8 cellular contexts compared by ENCODE assay signal in the genomic region with DNA sequence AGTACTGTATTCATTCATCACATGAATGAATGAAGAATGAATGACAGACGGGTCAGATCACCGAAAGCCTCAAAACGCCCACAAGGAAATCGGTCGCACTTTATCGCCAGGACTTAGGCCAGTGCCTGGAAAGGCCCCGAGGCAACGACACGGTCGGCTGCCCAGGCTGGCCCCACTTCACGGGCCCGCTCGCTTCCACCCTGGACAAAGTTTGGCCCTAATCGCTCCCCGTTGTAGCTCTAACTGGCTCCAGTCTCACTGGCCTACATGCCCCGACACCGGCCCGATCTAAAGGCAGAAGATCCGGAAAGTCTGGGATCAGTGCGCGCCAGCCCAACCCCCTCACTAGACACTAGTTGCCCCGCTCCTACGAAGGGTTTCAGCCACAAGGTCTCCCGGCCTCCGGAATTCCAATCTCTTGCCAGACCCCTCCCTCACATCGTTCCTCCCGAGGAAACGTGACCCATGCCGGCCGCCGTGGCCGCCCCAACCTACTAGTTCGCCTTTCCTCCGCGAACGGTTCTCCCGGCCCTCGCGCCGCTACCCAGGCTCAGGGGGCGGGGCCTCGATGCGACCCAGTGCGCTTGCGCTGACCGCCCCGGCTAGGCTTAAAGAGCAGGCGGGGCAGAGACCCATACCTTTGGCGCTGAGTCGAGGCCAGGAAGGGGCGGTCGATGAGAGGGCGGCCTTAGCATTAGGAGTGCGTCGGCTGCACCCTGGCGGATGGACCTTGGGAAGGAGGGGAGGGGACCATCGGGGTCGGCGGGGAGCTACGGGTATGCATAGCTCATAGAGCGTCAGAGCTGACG. TPM values are rescaled to one million over a fixed set of nuclear protein-coding genes. Genes with fewer than 3 reads are reported as not detected.
DNase-seq lines count a peak whose midpoint lies in the region; FAIRE-seq and TF ChIP-seq lines count a peak whose summit lies in the region.

TSS of gene GSS (minus strand) at position 575 of the 809 bp plus-strand sequence. CDS start 3,954 bp downstream, outside the sequence.
TSS of gene MYH7B (plus strand) at position 637 of the 809 bp plus-strand sequence. CDS start 22,138 bp downstream, outside the sequence.

- H3K4me3 Mint-ChIP-seq in H9 (peak within 1 kb of the TSS; percentile 94 to 98), nephron progenitor cell (peak within 1 kb of the TSS; percentile 97)
- peak within 1 kb of the TSS; percentile 97 for H3K4me3 Mint-ChIP-seq in stimulated activated naive CD8-positive, alpha-beta T cell treated with anti-CD3 and anti-CD28 coated beads, Interleukin-15, Interleukin-2, amounts not matched to agents 100 ng/mL and 50 ng/mL, for 24 hours

- no peaks in the 10 kb centered on the region; the same call in none of the 2 replicates for H3K27me3 Mint-ChIP-seq in H9 (ENCODE audit: low read depth)
- H3K27me3 Mint-ChIP-seq in nephron progenitor cell (ENCODE audit: low read depth, poor library complexity) = peaks cover 10% of the 10 kb centered on the region
- no peaks in the 10 kb centered on the region for H3K27me3 Mint-ChIP-seq in stimulated activated naive CD8-positive, alpha-beta T cell treated with anti-CD3 and anti-CD28 coated beads, Interleukin-15, Interleukin-2, amounts not matched to agents 100 ng/mL and 50 ng/mL, for 24 hours

- FAIRE-seq in G401.6 (lab: Jason Lieb, UNC) = peak; percentile 97

- peak; percentile 58; the same call in 2 of the 3 replicates for TF ChIP-seq CTCF in H9 (conservative IDR thresholded peaks at IDR 0.05)
- TF ChIP-seq CTCF in nephron progenitor cell (IDR thresholded peaks at IDR 0.05) = no peak

- no peak within 1 kb of the TSS for H3K56ac ChIP-seq in H9 (ENCODE audit: insufficient read length, low read depth, low read length)

- H3K14ac ChIP-seq in H9 (ENCODE audit: insufficient read depth, low read length) = peak within 1 kb of the TSS; percentile 43; the same call in 1 of the 2 replicates

- H3K9ac ChIP-seq in H9 (ENCODE audit: extremely low read depth, insufficient read length, low read length) = peak within 1 kb of the TSS; percentile 31

- no peak within 1 kb of the TSS for H3K23ac ChIP-seq in H9 (ENCODE audit: insufficient read length, low read depth, low read length)

- H2BK20ac ChIP-seq in H9 (ENCODE audit: low read depth, low read length, poor library complexity, severe bottlenecking) = no peak within 1 kb of the TSS

- H3K18ac ChIP-seq in H9 (ENCODE audit: insufficient read length, low read depth, low read length) = peak within 1 kb of the TSS; percentile 14

- H3K4me2 ChIP-seq in H9 (ENCODE audit: insufficient read depth, insufficient read length, low read length) = peak within 1 kb of the TSS; percentile 50

- H3K23me2 ChIP-seq in H9 (ENCODE audit: insufficient read length, low read depth, low read length, poor library complexity, severe bottlenecking) = peaks cover 5% of the 10 kb centered on the region

- no CpG with 5 or more reads among the region's 62 CpGs for WGBS in H9 (ENCODE audit: extremely low coverage, insufficient read length, low lambda C conversion rate)

- H2BK5ac ChIP-seq in H9 (ENCODE audit: insufficient read length, low read length) = no peak within 1 kb of the TSS

- no peak within 1 kb of the TSS for H2BK15ac ChIP-seq in H9 (ENCODE audit: low read depth, low read length)

- no peaks in the 10 kb centered on the region for H4K20me1 ChIP-seq in H9 (ENCODE audit: control insufficient read depth, insufficient read depth, insufficient read length)

- H4K8ac ChIP-seq in H9 (replicated peaks; ENCODE audit: insufficient read length, low read depth, low read length) = no peak within 1 kb of the TSS

- H3K4me1 ChIP-seq in H9 (ENCODE audit: insufficient read depth, low read length) = no peaks in the 10 kb centered on the region

- no peaks in the 10 kb centered on the region for H3K79me1 ChIP-seq in H9 (ENCODE audit: insufficient read depth, low read depth, low read length, poor library complexity, severe bottlenecking)

- no peaks in the 10 kb centered on the region; a peak in 1 of 5 replicates for H3K9me3 Mint-ChIP-seq in H9
- H3K9me3 Mint-ChIP-seq in nephron progenitor cell = no peaks in the 10 kb centered on the region
- no peaks in the 10 kb centered on the region for H3K9me3 Mint-ChIP-seq in stimulated activated naive CD8-positive, alpha-beta T cell treated with anti-CD3 and anti-CD28 coated beads, Interleukin-15, Interleukin-2, amounts not matched to agents 100 ng/mL and 50 ng/mL, for 24 hours

- H2BK120ac ChIP-seq in H9 (ENCODE audit: low read depth, low read length, poor library complexity, severe bottlenecking) = no peak within 1 kb of the TSS

- TF ChIP-seq POLR2A in Raji (IDR thresholded peaks at IDR 0.05; ENCODE audit: insufficient read depth, low read depth, low read length) = peak; percentile 88

- no peaks in the 10 kb centered on the region for H3K27me3 ChIP-seq in H9 (ENCODE audit: insufficient read depth, low read length)

- no peak within 1 kb of the TSS for H4K5ac ChIP-seq in H9 (ENCODE audit: insufficient read length, low read depth, low read length)

- H2AFZ ChIP-seq in H9 (ENCODE audit: low read length) = no peak within 1 kb of the TSS

- no peak within 1 kb of the TSS for H3K27ac ChIP-seq in H9 (ENCODE audit: insufficient read length, low read depth, low read length)

- no peaks in the 10 kb centered on the region for H3K9me3 ChIP-seq in H9 (ENCODE audit: control insufficient read depth, low read depth, low read length)

- 0 out of 7 replicates have a peak, but pooled peaks cover 0 to 1% (median 0%) of the 10 kb centered on the region in 3 experiments for H3K36me3 Mint-ChIP-seq in H9 (ENCODE audit: insufficient read depth in 1 of 3, low read depth in 3 of 3)
- peaks cover 5% of the 10 kb centered on the region for H3K36me3 Mint-ChIP-seq in nephron progenitor cell (ENCODE audit: low read depth)
- peaks cover under 1% of the 10 kb centered on the region for H3K36me3 Mint-ChIP-seq in stimulated activated naive CD8-positive, alpha-beta T cell treated with anti-CD3 and anti-CD28 coated beads, Interleukin-15, Interleukin-2, amounts not matched to agents 100 ng/mL and 50 ng/mL, for 24 hours (ENCODE audit: low read depth)

- H2BK12ac ChIP-seq in H9 (ENCODE audit: insufficient read length, low read depth, low read length) = no peak within 1 kb of the TSS

- H3K4me1 Mint-ChIP-seq in H9 (peaks cover 40 to 46% of the 10 kb centered on the region in 2 experiments), nephron progenitor cell (peaks cover 48% of the 10 kb centered on the region)
- peaks cover 21% of the 10 kb centered on the region for H3K4me1 Mint-ChIP-seq in stimulated activated naive CD8-positive, alpha-beta T cell treated with anti-CD3 and anti-CD28 coated beads, Interleukin-15, Interleukin-2, amounts not matched to agents 100 ng/mL and 50 ng/mL, for 24 hours (ENCODE audit: low read depth)

- H3K27ac Mint-ChIP-seq in H9 = peak within 1 kb of the TSS; percentile 57 to 98 (median 97)
- peak within 1 kb of the TSS; percentile 99 for H3K27ac Mint-ChIP-seq in nephron progenitor cell
- H3K27ac Mint-ChIP-seq in stimulated activated naive CD8-positive, alpha-beta T cell treated with anti-CD3 and anti-CD28 coated beads, Interleukin-15, Interleukin-2, amounts not matched to agents 100 ng/mL and 50 ng/mL, for 24 hours = peak within 1 kb of the TSS; percentile 94

- no peak within 1 kb of the TSS for H4K91ac ChIP-seq in H9 (ENCODE audit: insufficient read length, low read depth, low read length)

- no peak within 1 kb of the TSS for H3T11ph ChIP-seq in H9 (ENCODE audit: low read length)

- H3K79me2 ChIP-seq in H9 (ENCODE audit: insufficient read depth, low read length) = no peaks in the 10 kb centered on the region

- DNase-seq in H9 (peak; percentile 99), M059J (ENCODE audit: low read depth) (peak; percentile 98), activated gamma-delta T cell (lab: John Stamatoyannopoulos, UW) (peak; percentile 91), fibroblast of the conjunctiva (ENCODE audit: low read depth) (peak; percentile 94), nephron progenitor cell (peak; percentile 100)

- no peak within 1 kb of the TSS for H3K4ac ChIP-seq in H9 (ENCODE audit: low read depth, low read length)

- H2AK5ac ChIP-seq in H9 (ENCODE audit: insufficient read length, low read length) = no peak within 1 kb of the TSS

RNA-seq across cellular contexts. Expression of gene GSS, which starts in this region (rescaled TPM):
- 48.5 and 53.0 TPM in 2 replicates for total RNA-seq in H9 (2021)
- total RNA-seq in M059J (2014; rRNA removed; shearing (Covaris generic)) = 112 and 121 TPM in 2 replicates

RNA-seq across cellular contexts. Expression of gene MYH7B, which starts in this region (rescaled TPM):
- total RNA-seq in H9 (2021) = 0.22 and 0.42 TPM in 2 replicates
- total RNA-seq in M059J (2014; rRNA removed; shearing (Covaris generic)) = 0.05 TPM in 1 of 2 replicates, not detected in the other
